In the genomic region with DNA sequence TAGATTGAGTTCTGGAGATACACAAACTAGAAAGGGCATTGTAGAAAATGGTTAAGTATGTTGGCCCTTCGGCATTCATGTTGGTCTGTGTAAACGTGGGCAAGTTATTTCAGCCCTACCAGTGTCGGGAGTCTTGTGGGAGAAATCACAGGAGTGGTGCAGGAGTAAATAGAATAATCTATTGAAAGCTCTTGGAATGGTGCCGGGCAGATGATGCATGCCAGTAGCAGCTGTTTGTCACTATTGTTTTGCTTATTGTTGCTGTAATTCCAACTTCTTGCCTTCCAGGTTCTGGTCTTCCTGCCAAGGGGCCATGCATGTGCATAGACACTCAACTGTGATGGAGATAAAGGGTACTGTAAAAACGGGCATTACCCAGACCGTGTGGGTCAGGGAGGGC, we compare ENCODE assay signal across 20 cellular contexts.
"Had no signal": no experiment of that assay in that cellular context is flagged by ENCODE, and none has a peak within 500 bp of the region (broad histone marks: within the 10 kb centered on the region; RNA-seq: fewer than 3 reads in every experiment).

No MANE protein-coding gene starts in this region.

- DNase-seq: activated CD4-positive, alpha-beta memory T cell treated with anti-CD3 and anti-CD28 coated beads, Interleukin-2, amount 10 ng/mL, durations not matched to agents 7 days and 5 days; activated CD4-positive, alpha-beta T cell treated with anti-CD3 and anti-CD28 coated beads for 36 hours; activated effector memory CD4-positive, alpha-beta T cell treated with anti-CD3 and anti-CD28 coated beads, Interleukin-2, amount 50 U/mL, for 16 hours; activated T-cell treated with anti-CD3 and anti-CD28 coated beads, Interleukin-2, amount 50 U/mL, for 4 hours; caudate nucleus; colonic mucosa; effector CD4-positive, alpha-beta T cell; esophagus squamous epithelium; hippocampal formation; kidney; left ventricle myocardium inferior; nucleus accumbens; stimulated activated CD4-positive, alpha-beta T cell treated with anti-CD3 and anti-CD28 coated beads, Interleukin-15, amount 100 ng/mL, for 24 hours; stimulated activated CD4-positive, alpha-beta T cell treated with anti-CD3 and anti-CD28 coated beads, Interleukin-4, amount 100 ng/mL, for 1 hour; stimulated activated naive CD4-positive, alpha-beta T cell; tibial artery had no signal

- H3K36me3 ChIP-seq: colonic mucosa, esophagus squamous epithelium, left ventricle myocardium inferior, right atrium auricular region, tibial artery had no signal

- ATAC-seq: activated CD4-positive, alpha-beta T cell treated with anti-CD3 and anti-CD28 coated beads for 36 hours; activated T-cell treated with anti-CD3 and anti-CD28 coated beads, Interleukin-2, amount 50 U/mL, for 4 hours; natural killer cell treated with Interleukin-12 subunit alpha and Interleukin-12 subunit beta and Interleukin-15 and Interleukin-18, amount 100 ng/mL, for 72 hours had no signal

- H3K4me3 ChIP-seq: colonic mucosa, esophagus squamous epithelium, left ventricle myocardium inferior, right atrium auricular region, skin epidermis, tibial artery had no signal

- H3K27me3 ChIP-seq: colonic mucosa, esophagus squamous epithelium, right atrium auricular region, tibial artery had no signal

- H3K9me3 ChIP-seq: colonic mucosa, esophagus squamous epithelium, left ventricle myocardium inferior, right atrium auricular region, tibial artery had no signal

- H3K27ac ChIP-seq: colonic mucosa, esophagus squamous epithelium, left ventricle myocardium inferior, right atrium auricular region, skin epidermis, tibial artery, VCaP had no signal
